Comparison of ENCODE assay signal across 7 cellular contexts in the genomic region with DNA sequence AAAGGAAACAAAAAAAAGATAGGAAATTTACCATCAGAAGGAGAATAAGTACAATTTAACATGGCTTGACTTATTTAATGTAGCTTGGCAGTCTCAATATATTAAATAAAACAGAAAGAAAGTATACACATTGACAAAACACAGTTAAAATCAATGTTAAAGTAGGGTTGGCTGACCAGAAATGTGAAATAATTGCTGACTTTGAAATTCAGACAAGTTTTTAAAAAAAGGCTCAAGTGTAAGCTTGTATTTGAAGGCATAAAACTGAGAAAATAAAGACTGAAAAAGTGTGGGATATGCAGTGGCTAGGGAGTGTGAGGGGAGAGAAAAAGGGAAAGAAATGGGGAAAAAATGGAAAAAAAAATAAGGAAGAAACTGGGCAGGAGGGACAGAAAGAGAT.
"Had no signal": no experiment of that assay in that cellular context is flagged by ENCODE, and none has a peak within 500 bp of the region (broad histone marks: within the 10 kb centered on the region; RNA-seq: fewer than 3 reads in every experiment).

No MANE protein-coding gene starts in this region.

- DNase-seq: GM23248, H9, HCEC 1CT, IMR-90, KBM-7 had no signal

- FAIRE-seq: H1, H54 had no signal

- H3K4me3 ChIP-seq: GM23248 had no signal

- H2AFZ ChIP-seq: GM23248 had no signal

- H3K4me3 Mint-ChIP-seq: H9 had no signal

- H3K9ac ChIP-seq: GM23248 had no signal

- H3K9me3 Mint-ChIP-seq: H9 had no signal

- H3K27ac ChIP-seq: GM23248 had no signal
